In genomic region chr15:95988574-95988887, GRCh38 we compare ENCODE assay signal across 16 cellular contexts.
DNase-seq lines count a peak whose midpoint lies in the region; ATAC-seq and TF ChIP-seq lines count a peak whose summit lies in the region.
"Had no signal": no experiment of that assay in that cellular context is flagged by ENCODE, and none has a peak within 500 bp of the region (broad histone marks: within the 10 kb centered on the region; RNA-seq: fewer than 3 reads in every experiment).

No MANE protein-coding gene starts in this region.

- H3K4me3 Mint-ChIP-seq in progenitor cell of endocrine pancreas (ENCODE audit: low read depth), result no peak overlapping the region
- H3K4me3 Mint-ChIP-seq: activated CD8-positive, alpha-beta memory T cell treated with anti-CD3 and anti-CD28 coated beads, Interleukin-2, amount 10 ng/mL, durations not matched to agents 7 days and 5 days; CD8-positive, alpha-beta memory T cell had no signal

- no peak overlapping the region for H3K27ac Mint-ChIP-seq in progenitor cell of endocrine pancreas
- H3K27ac Mint-ChIP-seq: activated CD8-positive, alpha-beta memory T cell treated with anti-CD3 and anti-CD28 coated beads, Interleukin-2, amount 10 ng/mL, durations not matched to agents 7 days and 5 days; CD8-positive, alpha-beta memory T cell had no signal

- no peaks in the 10 kb centered on the region for H3K9me3 ChIP-seq in WERI-Rb-1 (ENCODE audit: severe bottlenecking)
- H3K9me3 ChIP-seq: suprapubic skin had no signal

- peak; percentile 8 for DNase-seq in RPMI8226
- peak; percentile 66 for DNase-seq in fibroblast of pulmonary artery (ENCODE audit: low read depth)
- no peak for DNase-seq in sciatic nerve (ENCODE audit: low spot score)
- no peak for DNase-seq in activated CD4-positive, CD25-positive, alpha-beta regulatory T cell treated with anti-CD3 and anti-CD28 coated beads, Interleukin-2, amount 50 U/mL, for 72 hours
- no peak for DNase-seq in WERI-Rb-1
- DNase-seq in NCI-H345 treated with DMSO at 0.1 percent for 48 hours (lab: John Stamatoyannopoulos, UW; ENCODE audit: unreplicated experiment), result no peak
- DNase-seq in progenitor cell of endocrine pancreas (ENCODE audit: low spot score, unreplicated experiment), result no peak
- DNase-seq: activated CD8-positive, alpha-beta memory T cell treated with anti-CD3 and anti-CD28 coated beads, Interleukin-2, amount 10 ng/mL, durations not matched to agents 7 days and 5 days; CD8-positive, alpha-beta memory T cell; KG1; midbrain; PC-3; T-helper 9 cell had no signal

- H3K36me3 Mint-ChIP-seq in progenitor cell of endocrine pancreas (ENCODE audit: insufficient read depth), result no peaks in the 10 kb centered on the region
- H3K36me3 Mint-ChIP-seq: activated CD8-positive, alpha-beta memory T cell treated with anti-CD3 and anti-CD28 coated beads, Interleukin-2, amount 10 ng/mL, durations not matched to agents 7 days and 5 days; CD8-positive, alpha-beta memory T cell had no signal

- peaks cover 20% of the 10 kb centered on the region for H3K4me1 Mint-ChIP-seq in progenitor cell of endocrine pancreas (ENCODE audit: low read depth)

- ATAC-seq in HG02623 (IDR thresholded peaks at IDR 0.05; ENCODE audit: unreplicated experiment), result peak; percentile 43
- peak; percentile 53 for ATAC-seq in sciatic nerve
- ATAC-seq: activated CD8-positive, alpha-beta memory T cell treated with anti-CD3 and anti-CD28 coated beads, Interleukin-2, amount 10 ng/mL, durations not matched to agents 7 days and 5 days; PC-3; right cardiac atrium had no signal

- H3K36me3 ChIP-seq in WERI-Rb-1, result no peaks in the 10 kb centered on the region
- H3K36me3 ChIP-seq: suprapubic skin had no signal

- H3K9me3 Mint-ChIP-seq in progenitor cell of endocrine pancreas (ENCODE audit: low read depth), result no peaks in the 10 kb centered on the region

- H3K27me3 Mint-ChIP-seq in progenitor cell of endocrine pancreas, result no peaks in the 10 kb centered on the region

- no peak for TF ChIP-seq CTCF in fibroblast of pulmonary artery (IDR thresholded peaks at IDR 0.05; ENCODE audit: low read length, missing control alignments)
- TF ChIP-seq CTCF in WERI-Rb-1 (IDR thresholded peaks at IDR 0.05; ENCODE audit: low read depth, low read length), result no peak
- TF ChIP-seq CTCF in progenitor cell of endocrine pancreas (IDR thresholded peaks at IDR 0.05; ENCODE audit: unreplicated experiment), result no peak

- intact Hi-C loops in sciatic nerve (cut with DNase I), result no loop called here

- H3K4me3 ChIP-seq in fibroblast of pulmonary artery (replicated peaks; ENCODE audit: low read depth, low read length), result no peak overlapping the region
- H3K4me3 ChIP-seq in WERI-Rb-1 (ENCODE audit: low read depth, low read length), result no peak overlapping the region
- H3K4me3 ChIP-seq: suprapubic skin had no signal

- H3K27me3 ChIP-seq in WERI-Rb-1 (ENCODE audit: insufficient read depth, low read depth, severe bottlenecking), result peaks cover 10% of the 10 kb centered on the region
- H3K27me3 ChIP-seq: suprapubic skin had no signal

- H3K27ac ChIP-seq in WERI-Rb-1, result no peak overlapping the region
- H3K27ac ChIP-seq: suprapubic skin had no signal

Comparison
In these comparisons a context has a peak if more than half of its experiments do, and no peak if none do; other contexts are left out.
1. DNase-seq: peak in RPMI8226 (single experiment) and fibroblast of pulmonary artery (single experiment); none in sciatic nerve (single experiment), activated CD4-positive, CD25-positive, alpha-beta regulatory T cell treated with anti-CD3 and anti-CD28 coated beads, Interleukin-2, amount 50 U/mL, for 72 hours (single experiment), WERI-Rb-1 (single experiment), NCI-H345 treated with DMSO at 0.1 percent for 48 hours (single experiment) and progenitor cell of endocrine pancreas (single experiment).